In the genomic region with DNA sequence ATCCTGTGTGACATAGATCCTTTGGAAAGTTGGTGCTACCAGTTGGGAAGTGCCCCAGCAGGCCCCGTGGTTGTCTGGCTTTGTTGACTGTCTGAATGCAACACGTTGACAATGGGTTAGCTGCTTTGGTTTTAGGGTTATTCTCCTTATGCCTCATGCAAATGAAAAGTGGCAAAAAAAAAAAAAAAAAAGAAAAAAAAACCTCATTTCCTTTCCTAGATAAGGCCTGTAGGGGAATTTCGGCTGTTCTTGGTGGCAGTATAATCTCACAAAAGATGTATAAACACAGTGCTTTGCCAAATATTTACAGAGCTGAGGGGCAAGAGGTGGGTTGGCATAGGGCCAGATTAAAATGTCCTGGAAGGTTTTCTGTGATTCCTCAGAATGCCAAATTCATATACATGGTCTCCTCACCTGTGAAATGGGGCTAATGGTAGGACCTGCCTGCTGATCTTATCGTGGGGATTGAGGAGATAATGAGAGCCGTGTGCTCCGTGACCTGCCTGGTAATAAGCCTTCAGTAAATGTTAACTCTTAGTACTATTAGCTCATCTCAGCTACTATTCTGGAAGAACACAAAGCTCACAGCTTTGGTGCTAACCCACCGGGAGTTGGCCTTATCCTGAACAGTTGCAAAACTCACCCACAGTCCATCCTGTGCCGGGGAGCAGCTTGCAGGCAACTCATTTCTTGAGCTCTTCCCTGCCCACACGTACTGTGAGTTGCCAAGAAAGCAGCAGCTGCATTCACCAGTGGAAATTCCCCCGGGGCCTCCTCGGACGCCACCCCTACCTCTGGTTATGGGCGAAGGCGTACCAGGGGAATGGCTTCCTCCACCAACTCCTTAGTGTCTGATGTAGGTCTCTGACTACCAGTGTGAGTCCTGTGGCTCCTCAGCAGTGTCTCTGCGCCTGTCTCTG, we compare ENCODE assay signal across 8 cellular contexts.
DNase-seq lines count a peak whose midpoint lies in the region; ATAC-seq, FAIRE-seq and TF ChIP-seq lines count a peak whose summit lies in the region.

No MANE protein-coding gene starts in this region.

- ATAC-seq in GM21447 (IDR thresholded peaks at IDR 0.05; ENCODE audit: unreplicated experiment) = peak; percentile 65

- H3K27ac ChIP-seq in KMS-11 = peak overlapping the region; percentile 93

- H3K9ac ChIP-seq in KMS-11 = peak overlapping the region; percentile 45

- FAIRE-seq in GM12892 (lab: Jason Lieb, UNC) = peak; percentile 98

- no peaks in the 10 kb centered on the region for H3K27me3 ChIP-seq in KMS-11 (ENCODE audit: insufficient read depth, low read depth)
- H3K27me3 ChIP-seq in H7 (ENCODE audit: control insufficient read depth, insufficient read depth, low read length) = no peaks in the 10 kb centered on the region

- no peaks in the 10 kb centered on the region for H4K20me1 ChIP-seq in KMS-11 (ENCODE audit: insufficient read depth)

- no peaks in the 10 kb centered on the region for H3K79me2 ChIP-seq in KMS-11 (ENCODE audit: insufficient read depth, low read depth)

- peak; percentile 80 for TF ChIP-seq POLR2A in GM12892 (IDR thresholded peaks at IDR 0.05; ENCODE audit: low read depth, low read length)

- H3K4me2 ChIP-seq in KMS-11 = peak overlapping the region; percentile 70

- peaks cover 100% of the 10 kb centered on the region for H3K4me1 ChIP-seq in KMS-11 (ENCODE audit: low read depth, poor library complexity, severe bottlenecking)

- H2AFZ ChIP-seq in KMS-11 (ENCODE audit: low read depth) = peak overlapping the region; percentile 47; the same call in 1 of the 2 replicates

- no peak for DNase-seq in GM12892 (ENCODE audit: insufficient read length)
- peak; percentile 16 for DNase-seq in activated naive CD4-positive, alpha-beta T cell treated with anti-CD3 and anti-CD28 coated beads, Interleukin-2, amount 50 U/mL, for 16 hours
- DNase-seq in skeletal muscle cell (ENCODE audit: low read depth) = peak; percentile 78
- DNase-seq in NCI-H187 treated with DMSO at 0.1 percent for 48 hours (lab: John Stamatoyannopoulos, UW) = no peak
- no peak for DNase-seq in NOMO-1 treated with dmso at 0.1 percent for 144 hours (lab: John Stamatoyannopoulos, UW; ENCODE audit: unreplicated experiment)
- DNase-seq in H7 = no peak

- peak; percentile 35; the same call in 1 of the 2 replicates for TF ChIP-seq CTCF in KMS-11 (conservative IDR thresholded peaks at IDR 0.05; ENCODE audit: low read depth, low read length)

- H3K36me3 ChIP-seq in KMS-11 (ENCODE audit: insufficient read depth) = no peaks in the 10 kb centered on the region
- H3K36me3 ChIP-seq in H7 (replicated peaks; ENCODE audit: control insufficient read depth, insufficient read depth, low read length) = no peaks in the 10 kb centered on the region

- H3K4me3 ChIP-seq in KMS-11 (IDR thresholded peaks at IDR 0.05; ENCODE audit: insufficient read depth, low read depth, low read length) (no peak overlapping the region), skeletal muscle cell (ENCODE audit: low read depth, low read length) (no peak overlapping the region), H7 (ENCODE audit: insufficient read depth, low read depth, low read length) (no peak overlapping the region)

Comparison
In these comparisons a context has a peak if more than half of its experiments do, and no peak if none do; other contexts are left out.
1. DNase-seq: peak in activated naive CD4-positive, alpha-beta T cell treated with anti-CD3 and anti-CD28 coated beads, Interleukin-2, amount 50 U/mL, for 16 hours (single experiment) and skeletal muscle cell (single experiment); none in GM12892 (single experiment), NCI-H187 treated with DMSO at 0.1 percent for 48 hours (single experiment), NOMO-1 treated with dmso at 0.1 percent for 144 hours (single experiment) and H7 (single experiment).